In genomic region chr14:35406090-35406489, GRCh38 we compare ENCODE assay signal across 12 cellular contexts. TPM values are rescaled to one million over a fixed set of nuclear protein-coding genes. Genes with fewer than 3 reads are reported as not detected.
DNase-seq lines count a peak whose midpoint lies in the region; ATAC-seq, FAIRE-seq and TF ChIP-seq lines count a peak whose summit lies in the region.
"Had no signal": no experiment of that assay in that cellular context is flagged by ENCODE, and none has a peak within 500 bp of the region (broad histone marks: within the 10 kb centered on the region; RNA-seq: fewer than 3 reads in every experiment).

No MANE protein-coding gene starts in this region.

- H2BK15ac ChIP-seq in H1 (ENCODE audit: low read length), result no peak overlapping the region

- DNase-seq in CD14-positive monocyte (ENCODE audit: low spot score), result no peak
- DNase-seq in NT2/D1 (ENCODE audit: low read depth, low spot score), result no peak
- no peak for DNase-seq in H1 (ENCODE audit: low read depth in 1 of 2, low spot score in 2 of 2)
- DNase-seq in progenitor cell of endocrine pancreas (ENCODE audit: low spot score, unreplicated experiment), result no peak
- DNase-seq in NCI-H1105 treated with DMSO at 0.1 percent for 48 hours (lab: John Stamatoyannopoulos, UW), result no peak
- DNase-seq in GF-D8 (lab: John Stamatoyannopoulos, UW), result no peak
- no peak for DNase-seq in stimulated activated CD4-positive, alpha-beta T cell treated with anti-CD3 and anti-CD28 coated beads, Interleukin-2, amount 100 ng/mL, for 24 hours
- DNase-seq: anterior cingulate cortex; hippocampal formation; NCI-H1092 treated with DMSO at 0.1 percent for 48 hours; stimulated activated CD4-positive, alpha-beta T cell treated with anti-CD3 and anti-CD28 coated beads, Interleukin-12 subunit alpha, Interleukin-12 subunit beta, amount 100 ng/mL, for 4 hours had no signal

- H3K23ac ChIP-seq in H1 (ENCODE audit: insufficient read length), result no peak overlapping the region

- peaks cover 0 to 15% of the 10 kb centered on the region in 2 experiments; a peak in 3 of 4 replicates for H3K79me2 ChIP-seq in H1 (ENCODE audit: control insufficient read depth in 1 of 2, insufficient read depth in 2 of 2, low read length in 2 of 2)

- TF ChIP-seq EP300 in H1 (IDR thresholded peaks at IDR 0.05; ENCODE audit: borderline replicate concordance in 1 of 2, low read depth in 2 of 2, low read length in 2 of 2), result no peak

- no peak overlapping the region for H3K56ac ChIP-seq in H1 (replicated peaks; ENCODE audit: insufficient read length, low read depth, low read length)

- H3K27me3 Mint-ChIP-seq in CD14-positive monocyte (ENCODE audit: low read depth in 3 of 3) (peaks cover 1 to 9% (median 6%) of the 10 kb centered on the region in 3 donors), progenitor cell of endocrine pancreas (no peaks in the 10 kb centered on the region)

- peak overlapping the region; percentile 95 to 96; a peak in 3 of 4 replicates for H3K4me2 ChIP-seq in H1 (ENCODE audit: insufficient read depth in 1 of 2, low read depth in 2 of 2, low read length in 2 of 2)

- peak overlapping the region; percentile 95 for H3K9ac ChIP-seq in NT2/D1 (ENCODE audit: insufficient read length, low read depth)
- no peak overlapping the region for H3K9ac ChIP-seq in H1 (replicated peaks in 1 of 4; ENCODE audit: extremely low read depth in 1 of 4, low read depth in 3 of 4, low read length in 3 of 4)

- no peak overlapping the region for H2BK120ac ChIP-seq in H1 (replicated peaks; ENCODE audit: low read depth, low read length)

- no peak for FAIRE-seq in H1 (lab: Jason Lieb, UNC)

- H3K4ac ChIP-seq in H1 (replicated peaks; ENCODE audit: insufficient read length, low read depth, low read length), result no peak overlapping the region

- H2BK20ac ChIP-seq in H1 (ENCODE audit: low read length), result no peak overlapping the region

- H3K18ac ChIP-seq in H1 (ENCODE audit: extremely low read depth, low read length), result no peak overlapping the region

- CTCF ChIA-PET in H1 (lab: Charles Lee; ENCODE audit: partially characterized antibody), result interaction anchor here (0.8 to 2.7 kb wide), 14 partner anchors 10 to 287 kb away, joined by 3 to 14 read pairs (median 4); no protein-coding TSS in a partner anchor

- WGBS in H1 (ENCODE audit: extremely low coverage in 1 of 2, insufficient coverage in 1 of 2, insufficient read length in 1 of 2, insufficient replicate concordance in 2 of 2, low coverage in 1 of 2, low lambda C conversion rate in 2 of 2, missing lambda C conversion rate in 1 of 2), 2 experiments, result 82% methylated on average over 2 of the region's 2 CpGs; no CpG with 5 or more reads in 1 of the 2 experiments

- H3K23me2 ChIP-seq in H1 (ENCODE audit: low read depth, low read length), result peaks cover 9% of the 10 kb centered on the region

- no peak for TF ChIP-seq CTCF in CD14-positive monocyte (IDR thresholded peaks at IDR 0.05)
- TF ChIP-seq CTCF in H1 (IDR thresholded peaks at IDR 0.05; ENCODE audit: control extremely low read depth in 1 of 3, insufficient read depth in 1 of 3, low read depth in 1 of 3, low read length in 3 of 3), result no peak
- no peak for TF ChIP-seq CTCF in progenitor cell of endocrine pancreas (IDR thresholded peaks at IDR 0.05; ENCODE audit: unreplicated experiment)

- no peak overlapping the region for H3K27ac ChIP-seq in H1 (ENCODE audit: low read depth, low read length)

- no peak overlapping the region for H4K5ac ChIP-seq in H1 (ENCODE audit: insufficient read length, low read depth, low read length)

- no peak overlapping the region for H2AFZ ChIP-seq in H1 (ENCODE audit: low read length)

- no peak overlapping the region for H4K91ac ChIP-seq in H1 (replicated peaks; ENCODE audit: insufficient read length, low read length)

- no peak overlapping the region for H2AK5ac ChIP-seq in H1 (ENCODE audit: low read depth, low read length)

- ATAC-seq in GM18517 (IDR thresholded peaks at IDR 0.05; ENCODE audit: unreplicated experiment), result no peak

- H3K4me1 ChIP-seq in NT2/D1 (ENCODE audit: insufficient read depth, insufficient read length) (peaks cover 12% of the 10 kb centered on the region), H1 (replicated peaks in 1 of 4; ENCODE audit: control insufficient read depth in 3 of 4, insufficient read depth in 4 of 4, low read length in 3 of 4) (peaks cover 4 to 19% (median 12%) of the 10 kb centered on the region in 4 experiments)

- no peak overlapping the region for H3K14ac ChIP-seq in H1 (ENCODE audit: insufficient read length)

- H4K20me1 ChIP-seq in H1 (replicated peaks in 1 of 2; ENCODE audit: control insufficient read depth in 1 of 2, insufficient read depth in 2 of 2, low read length in 2 of 2), result peaks cover 2 to 3% of the 10 kb centered on the region in 2 experiments

- TF ChIP-seq POLR2A in H1 (IDR thresholded peaks at IDR 0.05; ENCODE audit: control extremely low read depth in 1 of 2, low read depth in 2 of 2, low read length in 2 of 2), result no peak

- H3K79me1 ChIP-seq in H1 (ENCODE audit: low read depth, low read length), result peaks cover 6% of the 10 kb centered on the region; the same call in 1 of the 2 replicates

- no peak overlapping the region for H3K4me3 ChIP-seq in NT2/D1 (ENCODE audit: insufficient read length, low read depth)
- peak overlapping the region in 1 of 4 experiments; percentile 99; a peak in 2 of 8 replicates for H3K4me3 ChIP-seq in H1 (ENCODE audit: extremely low read depth in 1 of 4, insufficient read depth in 2 of 4, low read depth in 3 of 4, low read length in 4 of 4)

- H2BK5ac ChIP-seq in H1 (ENCODE audit: low read depth, low read length), result no peak overlapping the region

- peaks cover 0 to 8% (median 6%) of the 10 kb centered on the region in 7 donors for H3K9me3 Mint-ChIP-seq in CD14-positive monocyte
- no peaks in the 10 kb centered on the region for H3K9me3 Mint-ChIP-seq in progenitor cell of endocrine pancreas (ENCODE audit: low read depth)

- intact Hi-C loops in CD14-positive monocyte (cut with micrococcal nuclease), result loop anchor here (5.0 to 10.0 kb wide), 2 partner anchors 61 to 174 kb away; no protein-coding TSS in a partner anchor

- H3K27me3 ChIP-seq in NT2/D1 (ENCODE audit: insufficient read depth, insufficient read length), result no peaks in the 10 kb centered on the region
- H3K27me3 ChIP-seq in H1 (replicated peaks in 1 of 4; ENCODE audit: control insufficient read depth in 3 of 4, extremely low read depth in 1 of 4, insufficient read depth in 3 of 4, low read length in 3 of 4), result no peaks in the 10 kb centered on the region

- H3K36me3 Mint-ChIP-seq in CD14-positive monocyte, result peaks cover 26% of the 10 kb centered on the region in 2 donors
- peaks cover 6% of the 10 kb centered on the region for H3K36me3 Mint-ChIP-seq in progenitor cell of endocrine pancreas (ENCODE audit: insufficient read depth)

- H3K27ac Mint-ChIP-seq in CD14-positive monocyte (peak overlapping the region; percentile 98 to 100 (median 99)), progenitor cell of endocrine pancreas (no peak overlapping the region)

- no peak for TF ChIP-seq RAD21 in H1 (IDR thresholded peaks at IDR 0.05 in 1 of 2, conservative IDR thresholded peaks at IDR 0.05 in 1 of 2; ENCODE audit: low read depth in 2 of 2, low read length in 2 of 2)

- H2BK12ac ChIP-seq in H1 (ENCODE audit: low read depth, low read length), result no peak overlapping the region

- H4K8ac ChIP-seq in H1 (ENCODE audit: extremely low read depth, insufficient read depth, low read length), result no peak overlapping the region

- POLR2A ChIA-PET in H1 (lab: Charles Lee; ENCODE audit: partially characterized antibody), result interaction anchor here (1.0 to 4.8 kb wide), 5 partner anchors 9 to 360 kb away, joined by 3 to 34 read pairs (median 4); partner anchors contain the start of gene FAM177A1

- H3K36me3 ChIP-seq in NT2/D1 (ENCODE audit: insufficient read depth, insufficient read length, low read length) (peaks cover 26% of the 10 kb centered on the region), H1 (ENCODE audit: control insufficient read depth in 2 of 4, insufficient read depth in 4 of 4, low read length in 3 of 4) (peaks cover 10 to 24% (median 17%) of the 10 kb centered on the region in 4 experiments)

- H3K4me1 Mint-ChIP-seq in CD14-positive monocyte (peaks cover 43% of the 10 kb centered on the region), progenitor cell of endocrine pancreas (ENCODE audit: low read depth) (peaks cover 27% of the 10 kb centered on the region)

- H3K9me3 ChIP-seq in NT2/D1 (ENCODE audit: insufficient read depth, low read length) (no peaks in the 10 kb centered on the region), H1 (ENCODE audit: insufficient read depth in 2 of 2, low read depth in 1 of 2, low read length in 1 of 2) (no peaks in the 10 kb centered on the region)

- H3K4me3 Mint-ChIP-seq in CD14-positive monocyte (peak overlapping the region; percentile 88 to 95), progenitor cell of endocrine pancreas (ENCODE audit: low read depth) (peak overlapping the region; percentile 95)

TF ChIP-seq in H1, 55 proteins besides CTCF, POLR2A, EP300 and RAD21 (continues in another document):
- TF ChIP-seq JUN (IDR thresholded peaks at IDR 0.05; ENCODE audit: low read depth, low read length) (no peak), JUND (IDR thresholded peaks at IDR 0.05; ENCODE audit: low read length) (no peak), GTF2F1 (IDR thresholded peaks at IDR 0.05; ENCODE audit: borderline replicate concordance, low read depth, low read length) (no peak), CEBPB (IDR thresholded peaks at IDR 0.05; ENCODE audit: low read depth, low read length) (no peak), CHD1 (IDR thresholded peaks at IDR 0.05; ENCODE audit: low read depth, low read length) (no peak), BCL11A (IDR thresholded peaks at IDR 0.05; ENCODE audit: low read depth in 2 of 2, low read length in 2 of 2) (no peak), NANOG (IDR thresholded peaks at IDR 0.05; ENCODE audit: insufficient read depth, low read depth, low read length, poor library complexity, severe bottlenecking) (no peak), POLR2AphosphoS5 (IDR thresholded peaks at IDR 0.05; ENCODE audit: low read depth, low read length) (no peak), SIN3A (conservative IDR thresholded peaks at IDR 0.05 in 1 of 2, IDR thresholded peaks at IDR 0.05 in 1 of 2; ENCODE audit: low read depth in 1 of 2, low read length in 2 of 2) (no peak)

RNA-seq across cellular contexts. Expression of gene NFKBIA, which starts 1.5 kb away (rescaled TPM):
- polyA plus RNA-seq in CD14-positive monocyte, result 100 to 1,000 TPM; 868 to 935 TPM
- 24.4 and 25.9 TPM in 2 replicates for total RNA-seq in H1 (2021; fragmentation: NEBNext Ultra II Directional; extraction: Animal tissue kit (Norgen Biotek cat#: 25700))
- 49.7 and 59.5 TPM in 2 replicates for polyA plus RNA-seq in H1 (2011; rRNA removed)
- polyA plus RNA-seq in H1 (2011; cell fraction: cytosol; rRNA removed), result 41.5 TPM
- 100 TPM for polyA plus RNA-seq in H1 (2011; cell fraction: nucleus; rRNA removed)
- polyA plus RNA-seq in H1 (2012, experiment 1 of 2), result 29.4 to 34.3 TPM (median 31.5 TPM) in 4 replicates
- 38.2 TPM for polyA plus RNA-seq in H1 (2012, experiment 2 of 2)
- 18.4 TPM for polyA plus RNA-seq in H1 (2013, experiment 1 of 2)
- polyA plus RNA-seq in H1 (2013, experiment 2 of 2), result 18.3 TPM
- polyA minus RNA-seq in H1 (2011; rRNA and poly(A)+ RNA removed), result 54.4 and 66.5 TPM in 2 replicates
- 24.7 TPM for polyA minus RNA-seq in H1 (2011; cell fraction: cytosol; rRNA and poly(A)+ RNA removed)
- polyA minus RNA-seq in H1 (2011; cell fraction: nucleus; rRNA and poly(A)+ RNA removed), result 105 TPM
- 31.8 and 35.7 TPM in 2 replicates for total RNA-seq in progenitor cell of endocrine pancreas
